Comparison of ENCODE assay signal across 8 cellular contexts in the genomic region with DNA sequence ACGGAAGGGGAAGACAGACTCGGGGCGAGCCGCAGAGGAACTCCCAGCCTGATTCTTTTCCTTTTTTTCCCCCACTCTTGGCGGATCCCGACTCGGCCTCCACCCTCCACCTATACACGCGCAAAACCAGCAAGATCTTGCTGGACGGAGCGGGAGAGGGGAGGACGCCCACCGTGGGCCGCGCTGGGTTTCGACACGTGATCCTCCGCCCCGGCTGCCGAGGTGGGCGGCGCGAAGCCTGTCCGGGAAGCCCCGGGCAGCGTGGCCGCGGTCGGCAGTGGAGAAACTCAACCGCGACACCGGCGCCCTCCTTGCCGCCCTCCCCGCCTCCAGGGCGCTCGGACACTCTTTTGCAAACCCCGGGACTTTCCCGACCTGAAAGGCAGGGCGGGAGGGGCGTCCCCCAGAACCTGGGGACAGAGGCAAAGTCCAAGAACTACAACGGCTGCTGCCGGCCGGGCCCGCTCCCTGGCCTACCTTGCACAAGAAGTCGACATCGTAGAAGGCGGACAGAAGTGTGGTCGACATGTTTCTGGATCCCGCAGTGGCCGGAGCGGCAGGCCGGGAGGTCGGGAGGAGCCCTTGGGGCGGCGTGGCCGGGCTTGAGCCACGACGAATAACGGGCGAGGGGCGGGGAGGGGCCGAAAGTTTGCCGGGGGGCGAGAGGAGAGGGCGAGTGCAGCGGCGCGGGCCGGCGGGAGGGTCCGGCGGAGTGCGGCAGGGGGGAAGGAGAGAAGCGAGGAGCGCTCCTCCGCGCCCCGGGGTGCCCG. TPM values are rescaled to one million over a fixed set of nuclear protein-coding genes. Genes with fewer than 3 reads are reported as not detected.
A peak's percentile ranks its signal among the peaks of the same experiment; 100 is the strongest.
DNase-seq lines count a peak whose midpoint lies in the region; ATAC-seq and TF ChIP-seq lines count a peak whose summit lies in the region.

No MANE protein-coding gene starts in this region.

- H3K4me2 ChIP-seq in mammary epithelial cell (ENCODE audit: insufficient read depth, low read depth, low read length), result peak overlapping the region; percentile 81

- TF ChIP-seq CTCF in mammary epithelial cell (conservative IDR thresholded peaks at IDR 0.05 in 1 of 2, IDR thresholded peaks at IDR 0.05 in 1 of 2; ENCODE audit: extremely low read depth in 1 of 2, insufficient read depth in 1 of 2, low read depth in 1 of 2, low read length in 2 of 2), result no peak

- H3K36me3 ChIP-seq in mammary epithelial cell (ENCODE audit: insufficient read depth, low read length), result peaks cover 11% of the 10 kb centered on the region

- 1% methylated on average over 34 of the region's 80 CpGs for WGBS in mammary epithelial cell (ENCODE audit: low coverage, missing lambda C conversion rate)

- H4K20me1 ChIP-seq in mammary epithelial cell (ENCODE audit: insufficient read depth, low read length), result peaks cover 19% of the 10 kb centered on the region

- no peaks in the 10 kb centered on the region for H3K27me3 ChIP-seq in mammary epithelial cell (ENCODE audit: insufficient read depth, low read length)

- CTCF ChIA-PET in mammary epithelial cell (lab: Charles Lee; ENCODE audit: low non-redundant PET), result interaction anchor here (0.5 kb wide), 2 partner anchors 314 to 415 kb away, joined by 3 to 5 read pairs; no protein-coding TSS in a partner anchor

- peak; percentile 61 for DNase-seq in EL
- no peak for DNase-seq in Jurkat, Clone E6-1 (ENCODE audit: low read depth, low spot score)
- DNase-seq in UCSD-AML1 (lab: John Stamatoyannopoulos, UW; ENCODE audit: unreplicated experiment), result peak; percentile 74
- DNase-seq in mammary epithelial cell, result peak; percentile 76
- peak; percentile 77 for DNase-seq in iris pigment epithelial cell (ENCODE audit: low read depth)
- DNase-seq in stimulated activated CD4-positive, alpha-beta T cell treated with anti-CD3 and anti-CD28 coated beads, Interleukin-12 subunit alpha, Interleukin-12 subunit beta, amount 100 ng/mL, for 48 hours (ENCODE audit: low read depth in 2 of 3, low spot score in 1 of 3), result peak in 2 of 3 donors; percentile 51 to 62
- DNase-seq in cerebellar nuclear complex (lab: John Stamatoyannopoulos, UW), result no peak

- no peaks in the 10 kb centered on the region for H3K9me3 ChIP-seq in mammary epithelial cell (replicated peaks; ENCODE audit: insufficient read depth, low read length)

- in situ Hi-C loops in mammary epithelial cell (cut with MboI; ENCODE audit: low sequenced_read_pairs in 2 of 2), result loop anchor here (5.0 to 10.0 kb wide), 7 partner anchors 71 to 399 kb away; no protein-coding TSS in a partner anchor

- peak overlapping the region; percentile 95 for H3K9ac ChIP-seq in mammary epithelial cell (ENCODE audit: insufficient read depth, low read length)

- H3K4me1 ChIP-seq in mammary epithelial cell (ENCODE audit: insufficient read depth, low read length), result peaks cover 35% of the 10 kb centered on the region

- BruUV-seq in mammary epithelial cell (replicated peaks; lab: Mats Ljungman, UMichigan), result TSS peak; percentile 21

- peak overlapping the region; percentile 66 for H3K4me3 ChIP-seq in Jurkat, Clone E6-1 (ENCODE audit: low read length)
- peak overlapping the region; percentile 83 to 88 (median 86) for H3K4me3 ChIP-seq in mammary epithelial cell (replicated peaks in 1 of 3; ENCODE audit: insufficient read depth in 1 of 3, low read depth in 2 of 3, low read length in 3 of 3)

- peak; percentile 26 for ATAC-seq in GM21526 (IDR thresholded peaks at IDR 0.05; ENCODE audit: low FRiP score, unreplicated experiment)

- intact Hi-C loops in mammary epithelial cell (cut with micrococcal nuclease), result loop anchor here (1.0 kb wide), 2 partner anchors 95 to 140 kb away; no protein-coding TSS in a partner anchor

- peak overlapping the region; percentile 88 for H3K27ac ChIP-seq in mammary epithelial cell (ENCODE audit: insufficient read depth, low read depth, low read length)

- dilution Hi-C loops in mammary epithelial cell (cut with HindIII; ENCODE audit: low sequenced_read_pairs), result loop anchor here (5.0 kb wide), 1 partner anchor 284 kb away; no protein-coding TSS in a partner anchor

- peaks cover 66% of the 10 kb centered on the region for H3K79me2 ChIP-seq in mammary epithelial cell (ENCODE audit: insufficient read depth, low read length)

- H2AFZ ChIP-seq in mammary epithelial cell (ENCODE audit: low read depth, low read length), result no peak overlapping the region

RNA-seq across cellular contexts. Expression of gene ZFP36L2, which starts 0.4 kb away (rescaled TPM):
- polyA plus RNA-seq in Jurkat, Clone E6-1 (2012; ENCODE audit: insufficient read depth, insufficient read length), result 37.3 TPM
- total RNA-seq in mammary epithelial cell, result 100 to 1,000 TPM in 1 of 2 donors, 10 to 100 TPM in 1; 26.3 to 213 TPM
- 35.6 TPM for polyA plus RNA-seq in mammary epithelial cell
- 68.7 TPM for polyA minus RNA-seq in mammary epithelial cell

Comparison
In these comparisons a context has a peak if more than half of its experiments do, and no peak if none do; other contexts are left out.
1. DNase-seq: peak in EL (single experiment), UCSD-AML1 (single experiment), mammary epithelial cell (single experiment), iris pigment epithelial cell (single experiment) and stimulated activated CD4-positive, alpha-beta T cell treated with anti-CD3 and anti-CD28 coated beads, Interleukin-12 subunit alpha, Interleukin-12 subunit beta, amount 100 ng/mL, for 48 hours (2 of 3); none in Jurkat, Clone E6-1 (single experiment) and cerebellar nuclear complex (0 of 2).